ENCODE assay signal across 7 cellular contexts in genomic region chr21:43361127-43361492, GRCh38.
A peak's percentile ranks its signal among the peaks of the same experiment; 100 is the strongest.
DNase-seq lines count a peak whose midpoint lies in the region; FAIRE-seq and TF ChIP-seq lines count a peak whose summit lies in the region.

No MANE protein-coding gene starts in this region.

- H3K27me3 ChIP-seq in endothelial cell of umbilical vein (ENCODE audit: control insufficient read depth in 2 of 2, insufficient read depth in 2 of 2, low read length in 2 of 2) (no peaks in the 10 kb centered on the region), sigmoid colon (no peaks in the 10 kb centered on the region)

- no peaks in the 10 kb centered on the region for H3K79me2 ChIP-seq in endothelial cell of umbilical vein (ENCODE audit: control insufficient read depth, insufficient read depth, low read length)

- H3K4me1 ChIP-seq in endothelial cell of umbilical vein (ENCODE audit: control insufficient read depth, extremely low read depth, insufficient read depth, low read length) (peaks cover 8% of the 10 kb centered on the region), sigmoid colon (peaks cover 0 to 23% (median 18%) of the 10 kb centered on the region in 4 donors)

- POLR2A ChIA-PET in endothelial cell of umbilical vein (lab: Charles Lee), result no interaction called here

- H2AFZ ChIP-seq in endothelial cell of umbilical vein (ENCODE audit: low read depth, low read length), result no peak overlapping the region

- intact Hi-C loops in endothelial cell of umbilical vein (cut with micrococcal nuclease) (no loop called here), sigmoid colon (cut with DNase I) (no loop called here)

- no peak for TF ChIP-seq POLR2A in endothelial cell of umbilical vein (IDR thresholded peaks at IDR 0.05; ENCODE audit: low read depth, low read length)
- TF ChIP-seq POLR2A in sigmoid colon (IDR thresholded peaks at IDR 0.05), result no peak

- H3K9me3 ChIP-seq in endothelial cell of umbilical vein (replicated peaks; ENCODE audit: control insufficient read depth, insufficient read depth, low read length) (no peaks in the 10 kb centered on the region), sigmoid colon (no peaks in the 10 kb centered on the region)

- TF ChIP-seq CTCF in GM12865 (IDR thresholded peaks at IDR 0.05; ENCODE audit: insufficient read depth, low read depth, low read length, missing control alignments) (no peak), endothelial cell of umbilical vein (IDR thresholded peaks at IDR 0.05; ENCODE audit: extremely low read depth in 1 of 2, insufficient read depth in 1 of 2, low read depth in 1 of 2, low read length in 2 of 2) (no peak), sigmoid colon (IDR thresholded peaks at IDR 0.05) (no peak)

- H3K27ac ChIP-seq in endothelial cell of umbilical vein (ENCODE audit: insufficient read depth, low read depth, low read length), result no peak overlapping the region
- H3K27ac ChIP-seq in sigmoid colon, result peak overlapping the region; percentile 57 to 90 (median 86)

- no peaks in the 10 kb centered on the region for H4K20me1 ChIP-seq in endothelial cell of umbilical vein (replicated peaks; ENCODE audit: control insufficient read depth, extremely low read depth, insufficient read depth, low read length)

- CTCF ChIA-PET in endothelial cell of umbilical vein (lab: Charles Lee), result no interaction called here

- no peaks in the 10 kb centered on the region for H3K9me1 ChIP-seq in endothelial cell of umbilical vein (replicated peaks; ENCODE audit: control insufficient read depth, extremely low read depth, insufficient read depth, low read length)

- WGBS in sigmoid colon, 2 donors, result 19 to 35% methylated on average over 10 of the region's 10 CpGs

- FAIRE-seq in endothelial cell of umbilical vein (lab: Jason Lieb, UNC), result no peak

- peak in 1 of 4 donors; percentile 52 for TF ChIP-seq EP300 in sigmoid colon (IDR thresholded peaks at IDR 0.05)

- H3K9ac ChIP-seq in endothelial cell of umbilical vein (replicated peaks; ENCODE audit: extremely low read depth, insufficient read depth, low read length), result no peak overlapping the region

- peak overlapping the region; percentile 79 for H3K4me3 ChIP-seq in GM12865 (ENCODE audit: low read depth, low read length)
- no peak overlapping the region for H3K4me3 ChIP-seq in endothelial cell of umbilical vein (replicated peaks in 1 of 3; ENCODE audit: insufficient read depth in 1 of 3, low read depth in 1 of 3, low read length in 3 of 3)
- peak overlapping the region in 3 of 4 donors; percentile 28 to 39 (median 32) for H3K4me3 ChIP-seq in sigmoid colon

- BruUV-seq in endothelial cell of umbilical vein (replicated peaks; lab: Mats Ljungman, UMichigan), result TSS peak; percentile 50

- no peak overlapping the region for H3K4me2 ChIP-seq in endothelial cell of umbilical vein (ENCODE audit: insufficient read depth, low read length)

- no peaks in the 10 kb centered on the region for H3K36me3 ChIP-seq in endothelial cell of umbilical vein (ENCODE audit: control insufficient read depth in 2 of 2, extremely low read depth in 1 of 2, insufficient read depth in 2 of 2, low read length in 2 of 2)
- no peaks in the 10 kb centered on the region for H3K36me3 ChIP-seq in sigmoid colon

- DNase-seq in GM12865 (ENCODE audit: low read depth) (peak; percentile 81), NCI-H526 treated with DMSO at 0.1 percent for 48 hours (lab: John Stamatoyannopoulos, UW) (peak; percentile 40), endothelial cell of umbilical vein (ENCODE audit: low read depth, low spot score) (no peak), sigmoid colon (no peak), NCI-H128 (lab: John Stamatoyannopoulos, UW; ENCODE audit: unreplicated experiment) (no peak), NCI-H2107 (lab: John Stamatoyannopoulos, UW) (no peak), SW480 (ENCODE audit: low spot score) (no peak)

- dilution Hi-C loops in endothelial cell of umbilical vein (cut with MboI; ENCODE audit: extremely low pct_ligation_motif_present, low sequenced_read_pairs), result no loop called here

TF ChIP-seq in endothelial cell of umbilical vein, 7 proteins besides CTCF, POLR2A, EP300 and RAD21:
- no peak for TF ChIP-seq JUN (IDR thresholded peaks at IDR 0.05; ENCODE audit: borderline replicate concordance, insufficient read depth, insufficient read length, low read depth)
- no peak for TF ChIP-seq POLR2AphosphoS5 (IDR thresholded peaks at IDR 0.05; ENCODE audit: insufficient read depth, low read depth, low read length)
- TF ChIP-seq EZH2 (IDR thresholded peaks at IDR 0.05; ENCODE audit: borderline replicate concordance, low read depth, low read length, severe bottlenecking), result no peak
- TF ChIP-seq, protein P1, sequence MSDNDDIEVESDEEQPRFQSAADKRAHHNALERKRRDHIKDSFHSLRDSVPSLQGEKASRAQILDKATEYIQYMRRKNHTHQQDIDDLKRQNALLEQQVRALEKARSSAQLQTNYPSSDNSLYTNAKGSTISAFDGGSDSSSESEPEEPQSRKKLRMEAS (IDR thresholded peaks at IDR 0.05; ENCODE audit: insufficient read depth, insufficient read length), result no peak
- no peak for TF ChIP-seq GATA2 (IDR thresholded peaks at IDR 0.05; ENCODE audit: insufficient read depth, insufficient read length, low read depth, low read length)
- no peak for TF ChIP-seq MYC (IDR thresholded peaks at IDR 0.05; ENCODE audit: low read depth, low read length)
- no peak for TF ChIP-seq FOS (IDR thresholded peaks at IDR 0.05; ENCODE audit: borderline replicate concordance, insufficient read depth, low read length)

Comparison
In these comparisons a context has a peak if more than half of its experiments do, and no peak if none do; other contexts are left out.
1. DNase-seq: peak in GM12865 (single experiment) and NCI-H526 treated with DMSO at 0.1 percent for 48 hours (single experiment); none in endothelial cell of umbilical vein (single experiment), sigmoid colon (single experiment), NCI-H128 (single experiment), NCI-H2107 (single experiment) and SW480 (single experiment).
2. H3K4me3 ChIP-seq: peak in GM12865 (single experiment) and sigmoid colon (3 of 4); none in endothelial cell of umbilical vein (0 of 3).